Comparison of ENCODE assay signal across 1 cellular context in the genomic region with DNA sequence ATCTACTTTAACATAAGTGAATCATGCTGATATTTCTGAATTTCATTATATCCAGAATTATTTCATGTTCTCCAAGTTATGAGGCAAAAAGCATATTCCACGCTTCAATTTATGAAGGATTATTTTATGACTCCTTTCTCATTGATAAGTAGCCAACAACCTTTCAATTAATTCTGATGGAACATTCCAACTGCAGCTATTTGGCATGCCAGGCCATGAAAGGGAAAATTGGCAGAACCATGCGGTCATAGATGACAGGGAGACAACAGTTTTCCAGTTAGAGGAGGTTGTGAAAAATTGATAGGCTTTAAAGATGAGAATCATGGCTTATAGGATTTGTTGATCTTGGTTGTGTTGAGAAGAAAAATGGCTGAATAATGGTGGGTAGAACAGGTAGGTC.
TF ChIP-seq lines count a peak whose summit lies in the region.

No MANE protein-coding gene starts in this region.

TF ChIP-seq in GM23338, 12 proteins besides CTCF, POLR2A, EP300 and RAD21 (continued from another document):
- TF ChIP-seq CREB1 (CRISPR knock-in tag; IDR thresholded peaks at IDR 0.05; ENCODE audit: low read depth), result no peak
- no peak for TF ChIP-seq ZNF331 (CRISPR knock-in tag; IDR thresholded peaks at IDR 0.05; ENCODE audit: low read depth)
- TF ChIP-seq EZH2phosphoT487 (IDR thresholded peaks at IDR 0.05; ENCODE audit: unreplicated experiment), result no peak
